In genomic region chr1:109932232-109932631, GRCh38 we compare ENCODE assay signal across 20 cellular contexts. TPM values are rescaled to one million over a fixed set of nuclear protein-coding genes. Genes with fewer than 3 reads are reported as not detected.
A peak's percentile ranks its signal among the peaks of the same experiment; 100 is the strongest.
DNase-seq lines count a peak whose midpoint lies in the region; ATAC-seq, FAIRE-seq and TF ChIP-seq lines count a peak whose summit lies in the region.
"Had no signal": no experiment of that assay in that cellular context is flagged by ENCODE, and none has a peak within 500 bp of the region (broad histone marks: within the 10 kb centered on the region; RNA-seq: fewer than 3 reads in every experiment).

No MANE protein-coding gene starts in this region.

- no TSS peak for BruUV-seq in OCI-LY7 (replicated peaks; lab: Mats Ljungman, UMichigan)

- H3K9me3 ChIP-seq in A549 (peaks cover 13% of the 10 kb centered on the region; the same call in 2 of the 3 replicates), ascending aorta (peaks cover 0 to 8% of the 10 kb centered on the region in 2 donors), OCI-LY7 (ENCODE audit: low read length) (no peaks in the 10 kb centered on the region)
- H3K9me3 ChIP-seq in CD4-positive, alpha-beta memory T cell (ENCODE audit: control insufficient read depth in 1 of 2, low read length in 2 of 2), result no peaks in the 10 kb centered on the region

- intact Hi-C loops in CD4-positive, alpha-beta memory T cell (cut with micrococcal nuclease), result no loop called here
- intact Hi-C loops in ascending aorta (cut with DNase I), result loop anchor here (5.0 kb wide), 1 partner anchor 45 kb away; no protein-coding TSS in a partner anchor
- intact Hi-C loops in OCI-LY7 (cut with micrococcal nuclease; ENCODE audit: unreplicated experiment), result no loop called here

- no peaks in the 10 kb centered on the region for H3K79me2 ChIP-seq in OCI-LY7 (ENCODE audit: insufficient read depth, low read depth, low read length)

- no peaks in the 10 kb centered on the region for H4K20me1 ChIP-seq in OCI-LY7 (ENCODE audit: insufficient read depth, low read length)

- H3K27ac ChIP-seq in A549 (peak overlapping the region; percentile 79 to 88; a peak in 5 of 6 replicates), ascending aorta (peak overlapping the region; percentile 9 to 70), OCI-LY7 (ENCODE audit: low read depth, low read length, poor library complexity, severe bottlenecking) (no peak overlapping the region)
- H3K27ac ChIP-seq in CD4-positive, alpha-beta memory T cell (ENCODE audit: low read depth, low read length), result no peak overlapping the region

- no peak overlapping the region for H3K4me3 Mint-ChIP-seq in CD4-positive, alpha-beta memory T cell
- no peak overlapping the region for H3K4me3 Mint-ChIP-seq in nephron
- H3K4me3 Mint-ChIP-seq: B cell; CD4-positive, CD25-positive, alpha-beta regulatory T cell; HFFc6 had no signal

- TF ChIP-seq CTCF in A549 (IDR thresholded peaks at IDR 0.05) (no peak), ascending aorta (IDR thresholded peaks at IDR 0.05) (no peak), nephron (IDR thresholded peaks at IDR 0.05; ENCODE audit: unreplicated experiment in 3 of 3) (no peak), OCI-LY7 (conservative IDR thresholded peaks at IDR 0.05; ENCODE audit: low read length) (no peak)

- H3K27me3 Mint-ChIP-seq in CD4-positive, alpha-beta memory T cell, result no peaks in the 10 kb centered on the region
- H3K27me3 Mint-ChIP-seq in nephron (ENCODE audit: low read depth), result no peaks in the 10 kb centered on the region

- POLR2A ChIA-PET in A549 (lab: Yijun Ruan, JAX) (interaction anchor here (1.1 kb wide), 1 partner anchor 52 kb away, joined by 3 read pairs; the partner anchor contains the start of gene AHCYL1), OCI-LY7 (lab: Charles Lee) (no interaction called here)
- POLR2A ChIA-PET in CD4-positive, alpha-beta memory T cell (lab: Charles Lee; ENCODE audit: partially characterized antibody), result no interaction called here

- TF ChIP-seq RAD21 in A549 (conservative IDR thresholded peaks at IDR 0.05 in 1 of 2, IDR thresholded peaks at IDR 0.05 in 1 of 2), result no peak

- H3K36me3 ChIP-seq in CD4-positive, alpha-beta memory T cell (ENCODE audit: insufficient read depth, low read length), result no peaks in the 10 kb centered on the region
- H3K36me3 ChIP-seq in ascending aorta (peaks cover 13 to 17% of the 10 kb centered on the region in 2 donors), OCI-LY7 (ENCODE audit: insufficient read depth, low read length) (no peaks in the 10 kb centered on the region)

- ATAC-seq in A549 (no peak), GM19324 (IDR thresholded peaks at IDR 0.05; ENCODE audit: low FRiP score, unreplicated experiment) (no peak)

- peaks cover 2 to 16% (median 11%) of the 10 kb centered on the region in 8 donors for H3K9me3 Mint-ChIP-seq in CD4-positive, alpha-beta memory T cell
- peaks cover 12% of the 10 kb centered on the region for H3K9me3 Mint-ChIP-seq in nephron

- CTCF ChIA-PET in A549 (lab: Yijun Ruan, JAX) (interaction anchor here (2.4 to 2.8 kb wide), 2 partner anchors 49 to 156 kb away, joined by 9 to 14 read pairs; no protein-coding TSS in a partner anchor), OCI-LY7 (lab: Charles Lee; ENCODE audit: unreplicated experiment) (no interaction called here)
- CTCF ChIA-PET in CD4-positive, alpha-beta memory T cell (lab: Charles Lee; ENCODE audit: partially characterized antibody), result interaction anchor here (1.0 kb wide), 2 partner anchors 126 to 141 kb away, joined by 3 read pairs; no protein-coding TSS in a partner anchor

- H3K9me2 ChIP-seq in OCI-LY7 (ENCODE audit: insufficient read depth, low read length), result no peaks in the 10 kb centered on the region

- peaks cover 15 to 29% of the 10 kb centered on the region in 2 donors for H3K36me3 Mint-ChIP-seq in CD4-positive, alpha-beta memory T cell
- H3K36me3 Mint-ChIP-seq in nephron (ENCODE audit: low read depth), result peaks cover 11% of the 10 kb centered on the region

- H3K4me2 ChIP-seq in A549, result no peak overlapping the region
- H3K4me2 ChIP-seq in OCI-LY7 (ENCODE audit: low read length), result no peak overlapping the region

- peaks cover 71% of the 10 kb centered on the region for H3K4me1 ChIP-seq in A549
- peaks cover 9% of the 10 kb centered on the region for H3K4me1 ChIP-seq in CD4-positive, alpha-beta memory T cell (ENCODE audit: insufficient read depth, low read length)
- peaks cover 14 to 44% of the 10 kb centered on the region in 2 donors for H3K4me1 ChIP-seq in ascending aorta
- H3K4me1 ChIP-seq in OCI-LY7 (ENCODE audit: insufficient read depth, low read length, poor library complexity, severe bottlenecking), result no peaks in the 10 kb centered on the region

- no peak for FAIRE-seq in A549 (lab: Jason Lieb, UNC)
- FAIRE-seq in frontal cortex (lab: Jason Lieb, UNC), result no peak
- FAIRE-seq: H54, RCC 7860 had no signal

- no peak for DNase-seq in A549 (ENCODE audit: low read depth in 1 of 2, low spot score in 1 of 2)
- DNase-seq in CD4-positive, alpha-beta memory T cell, result no peak
- DNase-seq in ascending aorta (ENCODE audit: low spot score in 2 of 2), result no peak
- DNase-seq in OCI-LY7 (ENCODE audit: low spot score), result no peak
- DNase-seq in frontal cortex (ENCODE audit: low spot score in 2 of 2), result no peak
- no peak for DNase-seq in hepatic stellate cell (ENCODE audit: low spot score)
- DNase-seq: CD4-positive, CD25-positive, alpha-beta regulatory T cell; HFFc6; Karpas-422; MG63; NCI-H1092; NCI-H146; NCI-H510A treated with DMSO at 0.1 percent for 48 hours; NCI-H82; SHP77 had no signal

- H2AFZ ChIP-seq in OCI-LY7 (ENCODE audit: low read length), result no peak overlapping the region

- peaks cover 0 to 14% (median 5%) of the 10 kb centered on the region in 4 donors for H3K4me1 Mint-ChIP-seq in CD4-positive, alpha-beta memory T cell
- peaks cover 30% of the 10 kb centered on the region for H3K4me1 Mint-ChIP-seq in nephron
- H3K4me1 Mint-ChIP-seq: B cell had no signal

- WGBS in A549 (ENCODE audit: missing lambda C conversion rate), result 94% methylated on average over 3 of the region's 3 CpGs

- no peak for TF ChIP-seq POLR2A in A549 (IDR thresholded peaks at IDR 0.05; ENCODE audit: low read length)

- no peaks in the 10 kb centered on the region for H3K27me3 ChIP-seq in CD4-positive, alpha-beta memory T cell (ENCODE audit: insufficient read depth, low read length)
- no peaks in the 10 kb centered on the region for H3K27me3 ChIP-seq in ascending aorta
- H3K27me3 ChIP-seq: MG63 had no signal

- no peak overlapping the region for H3K4me3 ChIP-seq in A549
- no peak overlapping the region for H3K4me3 ChIP-seq in CD4-positive, alpha-beta memory T cell (ENCODE audit: low read length in 2 of 2)
- no peak overlapping the region for H3K4me3 ChIP-seq in ascending aorta
- no peak overlapping the region for H3K4me3 ChIP-seq in OCI-LY7 (ENCODE audit: low read depth, low read length, poor library complexity, severe bottlenecking)
- H3K4me3 ChIP-seq: MG63 had no signal

- TF ChIP-seq EP300 in A549 (IDR thresholded peaks at IDR 0.05), result no peak

- H3K27ac Mint-ChIP-seq in CD4-positive, alpha-beta memory T cell, result peak overlapping the region; percentile 11 to 73 (median 59)
- H3K27ac Mint-ChIP-seq in nephron, result peak overlapping the region; percentile 75 to 98 (median 86)
- H3K27ac Mint-ChIP-seq: B cell; CD4-positive, CD25-positive, alpha-beta regulatory T cell had no signal

TF ChIP-seq in A549, 52 proteins besides CTCF, POLR2A, EP300 and RAD21:
- TF ChIP-seq TP53 (CRISPR knock-in tag; IDR thresholded peaks at IDR 0.05) (no peak), RNF2 (IDR thresholded peaks at IDR 0.05; ENCODE audit: borderline replicate concordance, low read depth) (no peak), MAZ (IDR thresholded peaks at IDR 0.05; ENCODE audit: borderline replicate concordance, low read depth, low read length) (no peak), POLR2AphosphoS2 (conservative IDR thresholded peaks at IDR 0.05; ENCODE audit: low read length) (no peak)
TF ChIP-seq in A549: peak in this region for 0.

RNA-seq across cellular contexts. Expression of gene CSF1, which starts 21.6 kb away (rescaled TPM):
- polyA plus RNA-seq in A549 (2011; rRNA removed) (36.3 and 45.7 TPM in 2 replicates), A549 (2017; fragmentation: RNase III; extraction: RNeasy Plus Mini Kit Qiagen cat#74134 plus additional on column Dnase treatment) (35.1 to 42.4 TPM (median 37.5 TPM) in 3 replicates)
- 40.0 and 56.5 TPM in 2 replicates for polyA plus RNA-seq in A549 (2012; cell fraction: cytosol; rRNA removed)
- polyA plus RNA-seq in A549 (2012; cell fraction: nucleus; rRNA removed), result 84.0 and 105 TPM in 2 replicates
- polyA minus RNA-seq in A549 (2011; rRNA and poly(A)+ RNA removed), result 32.5 and 34.0 TPM in 2 replicates
- total RNA-seq in CD4-positive, alpha-beta memory T cell, result 10 to 100 TPM; 10.3 to 13.9 TPM
- 10 to 100 TPM in 1 of 2 donors, 1 to 10 TPM in 1; 5.0 to 12.5 TPM for polyA plus RNA-seq in CD4-positive, alpha-beta memory T cell
- total RNA-seq in ascending aorta (140 TPM), OCI-LY7 (2022) (not detected in 2 replicates), frontal cortex (1.6 TPM)
- total RNA-seq in OCI-LY7 (2014; rRNA removed; shearing (Covaris generic)), result not detected in 2 replicates

RNA-seq across cellular contexts. Expression of gene AHCYL1, which starts 52.3 kb away (rescaled TPM):
- polyA plus RNA-seq in A549 (2011; rRNA removed), result 147 and 148 TPM in 2 replicates
- 66.5 and 81.2 TPM in 2 replicates for polyA plus RNA-seq in A549 (2012; cell fraction: cytosol; rRNA removed)
- polyA plus RNA-seq in A549 (2012; cell fraction: nucleus; rRNA removed), result 65.5 and 81.1 TPM in 2 replicates
- 124 to 145 TPM (median 133 TPM) in 3 replicates for polyA plus RNA-seq in A549 (2017; fragmentation: RNase III; extraction: RNeasy Plus Mini Kit Qiagen cat#74134 plus additional on column Dnase treatment)
- 94.6 and 102 TPM in 2 replicates for polyA minus RNA-seq in A549 (2011; rRNA and poly(A)+ RNA removed)
- total RNA-seq in CD4-positive, alpha-beta memory T cell, result 10 to 100 TPM; 44.2 to 45.1 TPM
- polyA plus RNA-seq in CD4-positive, alpha-beta memory T cell, result 10 to 100 TPM; 41.7 to 54.9 TPM
- total RNA-seq in ascending aorta, result 49.1 TPM
- 18.5 and 20.5 TPM in 2 replicates for total RNA-seq in OCI-LY7 (2014; rRNA removed; shearing (Covaris generic))
- total RNA-seq in OCI-LY7 (2022), result 45.5 and 52.8 TPM in 2 replicates
- total RNA-seq in frontal cortex, result 21.2 TPM

Comparison
In these comparisons a context has a peak if more than half of its experiments do, and no peak if none do; other contexts are left out.
1. H3K27ac ChIP-seq: peak in A549 (2 of 2) and ascending aorta (2 of 2); none in CD4-positive, alpha-beta memory T cell (single experiment) and OCI-LY7 (single experiment).